In genomic region chr2:11421863-11422490, GRCh38 we compare ENCODE assay signal across 18 cellular contexts.
"Had no signal": no experiment of that assay in that cellular context is flagged by ENCODE, and none has a peak within 500 bp of the region (broad histone marks: within the 10 kb centered on the region; RNA-seq: fewer than 3 reads in every experiment).

No MANE protein-coding gene starts in this region.

- H3K4me3 Mint-ChIP-seq: naive thymus-derived CD4-positive, alpha-beta T cell; nephron progenitor cell; stimulated activated naive B cell treated with anti-CD40 and anti-IgM and Interleukin-4, amounts not matched to agents 10 μg/mL and 1 μg/mL and 100 μg/mL, for 72 hours; stimulated activated naive CD8-positive, alpha-beta T cell treated with anti-CD3 and anti-CD28 coated beads, Interleukin-15, amount 100 ng/mL, for 72 hours; type B pancreatic cell had no signal

- H3K36me3 ChIP-seq: cardiac muscle cell, neutrophil, spleen, thyroid gland had no signal

- H3K27me3 ChIP-seq: cardiac muscle cell, neutrophil, spleen, thyroid gland had no signal

- H3K36me3 Mint-ChIP-seq: type B pancreatic cell had no signal

- H3K27ac ChIP-seq: cardiac muscle cell, neutrophil, spleen, thyroid gland had no signal

- H3K27me3 Mint-ChIP-seq: stimulated activated naive CD8-positive, alpha-beta T cell treated with anti-CD3 and anti-CD28 coated beads, Interleukin-15, amount 100 ng/mL, for 72 hours; type B pancreatic cell had no signal

- DNase-seq: cerebellar nuclear complex; dermis blood vessel endothelial cell; glutamatergic neuron; islet precursor cell; left ventricle myocardium superior; naive thymus-derived CD4-positive, alpha-beta T cell; nephron progenitor cell; spleen; stimulated activated CD4-positive, alpha-beta T cell treated with anti-CD3 and anti-CD28 coated beads, Interleukin-15, amount 100 ng/mL, for 24 hours; stimulated activated CD4-positive, alpha-beta T cell treated with anti-CD3 and anti-CD28 coated beads, Interleukin-1b, Interleukin-23, amount 100 ng/mL, for 48 hours; stimulated activated CD4-positive, alpha-beta T cell treated with anti-CD3 and anti-CD28 coated beads, Interleukin-4, amount 100 ng/mL, for 24 hours; stimulated activated naive B cell treated with anti-CD40 and anti-IgM and Interleukin-4, amounts not matched to agents 10 μg/mL and 1 μg/mL and 100 μg/mL, for 72 hours; stimulated activated naive CD8-positive, alpha-beta T cell treated with anti-CD3 and anti-CD28 coated beads, Interleukin-15, amount 100 ng/mL, for 72 hours; substantia nigra; thyroid gland had no signal

- H3K4me3 ChIP-seq: cardiac muscle cell, spleen, thyroid gland had no signal

- H3K4me1 Mint-ChIP-seq: naive thymus-derived CD4-positive, alpha-beta T cell; nephron progenitor cell; stimulated activated naive B cell treated with anti-CD40 and anti-IgM and Interleukin-4, amounts not matched to agents 10 μg/mL and 1 μg/mL and 100 μg/mL, for 72 hours; stimulated activated naive CD8-positive, alpha-beta T cell treated with anti-CD3 and anti-CD28 coated beads, Interleukin-15, amount 100 ng/mL, for 72 hours had no signal

- H3K27ac Mint-ChIP-seq: naive thymus-derived CD4-positive, alpha-beta T cell; nephron progenitor cell; stimulated activated naive B cell treated with anti-CD40 and anti-IgM and Interleukin-4, amounts not matched to agents 10 μg/mL and 1 μg/mL and 100 μg/mL, for 72 hours; stimulated activated naive CD8-positive, alpha-beta T cell treated with anti-CD3 and anti-CD28 coated beads, Interleukin-15, amount 100 ng/mL, for 72 hours; type B pancreatic cell had no signal

- ATAC-seq: left ventricle myocardium superior; naive thymus-derived CD4-positive, alpha-beta T cell; stimulated activated naive B cell treated with anti-CD40 and anti-IgM and Interleukin-4, amounts not matched to agents 10 μg/mL and 1 μg/mL and 100 μg/mL, for 72 hours; stimulated activated naive CD8-positive, alpha-beta T cell treated with anti-CD3 and anti-CD28 coated beads, Interleukin-15, amount 100 ng/mL, for 72 hours had no signal

- H3K9me3 ChIP-seq: neutrophil, thyroid gland had no signal

- H3K4me1 ChIP-seq: thyroid gland had no signal
